ENCODE assay signal across 24 cellular contexts in the genomic region with DNA sequence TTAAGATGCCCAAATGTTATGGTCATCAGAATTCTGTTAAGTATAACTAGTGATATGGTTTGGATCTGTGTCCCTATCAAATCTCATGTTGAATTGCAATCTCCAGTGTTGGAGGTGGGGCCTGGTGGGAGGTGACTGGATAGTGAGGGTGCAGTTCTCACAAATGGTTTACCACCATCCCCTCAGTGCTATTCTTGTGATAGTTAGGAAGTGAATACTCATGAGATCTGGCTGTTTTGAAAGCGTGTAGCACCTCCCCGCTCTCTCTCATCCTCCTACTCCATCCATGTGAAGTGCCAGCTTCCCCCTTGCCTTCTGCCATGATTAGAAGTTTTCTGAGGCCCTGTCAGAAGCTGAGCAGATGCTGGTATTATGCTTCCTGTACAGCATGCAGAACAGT.
A peak's percentile ranks its signal among the peaks of the same experiment; 100 is the strongest.
DNase-seq lines count a peak whose midpoint lies in the region; ATAC-seq and TF ChIP-seq lines count a peak whose summit lies in the region.
"Had no signal": no experiment of that assay in that cellular context is flagged by ENCODE, and none has a peak within 500 bp of the region (broad histone marks: within the 10 kb centered on the region; RNA-seq: fewer than 3 reads in every experiment).

No MANE protein-coding gene starts in this region.

- no peaks in the 10 kb centered on the region for H3F3A ChIP-seq in PC-9 (ENCODE audit: insufficient read depth, low read depth)

- CTCF ChIA-PET in PC-9 (lab: Charles Lee) = no interaction called here

- H3K27me3 ChIP-seq in PC-9 (ENCODE audit: insufficient read depth, low read depth) = no peaks in the 10 kb centered on the region
- H3K27me3 ChIP-seq in upper lobe of right lung = no peaks in the 10 kb centered on the region
- H3K27me3 ChIP-seq in foreskin keratinocyte = no peaks in the 10 kb centered on the region
- H3K27me3 ChIP-seq: BE2C; BLaER1 treated with 17β-estradiol and CSF1 and Interleukin-3, amounts not matched to agents 10 nM and 100 nM had no signal

- no peaks in the 10 kb centered on the region for H3K79me2 ChIP-seq in PC-9 (ENCODE audit: low read depth)

- no peaks in the 10 kb centered on the region for H4K20me1 ChIP-seq in PC-9 (ENCODE audit: insufficient read depth)
- H4K20me1 ChIP-seq: BLaER1 treated with 17β-estradiol and CSF1 and Interleukin-3, amounts not matched to agents 10 nM and 100 nM had no signal

- H3K27me3 Mint-ChIP-seq in stimulated activated naive CD8-positive, alpha-beta T cell treated with anti-CD3 and anti-CD28 coated beads, Interleukin-15, amount 100 ng/mL, for 72 hours = peaks cover 7% of the 10 kb centered on the region
- peaks cover 16% of the 10 kb centered on the region for H3K27me3 Mint-ChIP-seq in endothelial cell (ENCODE audit: unreplicated experiment)

- H3K27ac Mint-ChIP-seq in stimulated activated naive CD8-positive, alpha-beta T cell treated with anti-CD3 and anti-CD28 coated beads, Interleukin-15, amount 100 ng/mL, for 72 hours = no peak overlapping the region
- H3K27ac Mint-ChIP-seq in endothelial cell (ENCODE audit: unreplicated experiment) = peak overlapping the region; percentile 52
- H3K27ac Mint-ChIP-seq: CD14-positive monocyte; CD4-positive, alpha-beta memory T cell had no signal

- 0 out of 2 replicates have a peak, but pooled peaks cover 3% of the 10 kb centered on the region for H3K9me3 ChIP-seq in PC-9 (ENCODE audit: insufficient read depth, low read depth)
- H3K9me3 ChIP-seq in upper lobe of right lung = no peaks in the 10 kb centered on the region
- H3K9me3 ChIP-seq: A549, BE2C had no signal

- H3K9me2 ChIP-seq in PC-9 (ENCODE audit: insufficient read depth) = no peaks in the 10 kb centered on the region; the same call in 1 of the 2 replicates

- H3K4me1 Mint-ChIP-seq in stimulated activated naive CD8-positive, alpha-beta T cell treated with anti-CD3 and anti-CD28 coated beads, Interleukin-15, amount 100 ng/mL, for 72 hours = peaks cover 5% of the 10 kb centered on the region
- H3K4me1 Mint-ChIP-seq in endothelial cell (ENCODE audit: unreplicated experiment) = peaks cover 42% of the 10 kb centered on the region

- H3K4me3 ChIP-seq in PC-9 = no peak overlapping the region
- H3K4me3 ChIP-seq in upper lobe of right lung = no peak overlapping the region
- H3K4me3 ChIP-seq: A549; BLaER1 treated with 17β-estradiol and CSF1 and Interleukin-3, amounts not matched to agents 10 nM and 100 nM; GM23248 had no signal

- no peaks in the 10 kb centered on the region for H3K9me3 Mint-ChIP-seq in stimulated activated naive CD8-positive, alpha-beta T cell treated with anti-CD3 and anti-CD28 coated beads, Interleukin-15, amount 100 ng/mL, for 72 hours
- peaks cover 4% of the 10 kb centered on the region for H3K9me3 Mint-ChIP-seq in endothelial cell (ENCODE audit: unreplicated experiment)

- no peak for DNase-seq in stimulated activated naive CD8-positive, alpha-beta T cell treated with anti-CD3 and anti-CD28 coated beads, Interleukin-15, amount 100 ng/mL, for 72 hours
- DNase-seq in stimulated activated naive CD8-positive, alpha-beta T cell treated with anti-CD3 and anti-CD28 coated beads, Interleukin-15, Interleukin-2, amounts not matched to agents 100 U/mL and 50 U/mL, for 24 hours = no peak
- DNase-seq in PC-9 = no peak
- DNase-seq in endothelial cell (ENCODE audit: low spot score) = no peak
- DNase-seq in upper lobe of right lung = no peak
- DNase-seq in foreskin keratinocyte = no peak
- no peak for DNase-seq in NCI-H2029 treated with DMSO at 0.1 percent for 48 hours (lab: John Stamatoyannopoulos, UW)
- DNase-seq: 8988T; ACHN; AML-193; BE2C; Calu3; CD4-positive, alpha-beta memory T cell; COR-L47; DMS53; DMS79 treated with DMSO at 0.1 percent for 48 hours; GF-D8; GM23248; H7; HCEC 1CT had no signal

- POLR2A ChIA-PET in PC-9 (lab: Charles Lee; ENCODE audit: unreplicated experiment) = no interaction called here

- ATAC-seq in stimulated activated naive CD8-positive, alpha-beta T cell treated with anti-CD3 and anti-CD28 coated beads, Interleukin-15, amount 100 ng/mL, for 72 hours = peak; percentile 54
- no peak for ATAC-seq in stimulated activated naive CD8-positive, alpha-beta T cell treated with anti-CD3 and anti-CD28 coated beads, Interleukin-15, Interleukin-2, amounts not matched to agents 100 U/mL and 50 U/mL, for 24 hours
- peak; percentile 60 for ATAC-seq in upper lobe of right lung
- no peak for ATAC-seq in HG02798 (IDR thresholded peaks at IDR 0.05; ENCODE audit: poor library complexity, unreplicated experiment)
- ATAC-seq in foreskin keratinocyte = no peak
- ATAC-seq: A549 had no signal

- peaks cover 11% of the 10 kb centered on the region for H3K36me3 Mint-ChIP-seq in endothelial cell (ENCODE audit: low read depth, unreplicated experiment)
- H3K36me3 Mint-ChIP-seq: CD14-positive monocyte; CD4-positive, alpha-beta memory T cell had no signal

- H3K27ac ChIP-seq in PC-9 = no peak overlapping the region
- no peak overlapping the region for H3K27ac ChIP-seq in upper lobe of right lung
- H3K27ac ChIP-seq in foreskin keratinocyte = no peak overlapping the region
- H3K27ac ChIP-seq: A549; BLaER1 treated with 17β-estradiol and CSF1 and Interleukin-3, amounts not matched to agents 10 nM and 100 nM; GM23248 had no signal

- TF ChIP-seq CTCF in PC-9 (conservative IDR thresholded peaks at IDR 0.05) = no peak
- TF ChIP-seq CTCF in endothelial cell (IDR thresholded peaks at IDR 0.05; ENCODE audit: unreplicated experiment) = no peak
- no peak for TF ChIP-seq CTCF in upper lobe of right lung (IDR thresholded peaks at IDR 0.05)
- no peak for TF ChIP-seq CTCF in foreskin keratinocyte (conservative IDR thresholded peaks at IDR 0.05)

- H3K4me1 ChIP-seq in PC-9 (replicated peaks; ENCODE audit: insufficient read depth) = no peaks in the 10 kb centered on the region
- no peaks in the 10 kb centered on the region for H3K4me1 ChIP-seq in upper lobe of right lung
- no peaks in the 10 kb centered on the region for H3K4me1 ChIP-seq in foreskin keratinocyte
- H3K4me1 ChIP-seq: A549, BE2C had no signal

- no TSS peak for BruUV-seq in PC-9 (replicated peaks; lab: Mats Ljungman, UMichigan)

- H3K4me2 ChIP-seq in PC-9 = no peak overlapping the region
- H3K4me2 ChIP-seq: A549; BLaER1 treated with 17β-estradiol and CSF1 and Interleukin-3, amounts not matched to agents 10 nM and 100 nM had no signal

- no peak overlapping the region for H3K4me3 Mint-ChIP-seq in stimulated activated naive CD8-positive, alpha-beta T cell treated with anti-CD3 and anti-CD28 coated beads, Interleukin-15, amount 100 ng/mL, for 72 hours
- H3K4me3 Mint-ChIP-seq in endothelial cell (ENCODE audit: unreplicated experiment) = peak overlapping the region; percentile 37
- H3K4me3 Mint-ChIP-seq: CD14-positive monocyte; CD4-positive, alpha-beta memory T cell had no signal

- intact Hi-C loops in PC-9 (cut with micrococcal nuclease; ENCODE audit: unreplicated experiment) (no loop called here), upper lobe of right lung (cut with DNase I) (no loop called here)

- H3K36me3 ChIP-seq in PC-9 (ENCODE audit: low read depth) (no peaks in the 10 kb centered on the region), upper lobe of right lung (no peaks in the 10 kb centered on the region)
- H3K36me3 ChIP-seq: BE2C; BLaER1 treated with 17β-estradiol and CSF1 and Interleukin-3, amounts not matched to agents 10 nM and 100 nM had no signal

- H2AFZ ChIP-seq in PC-9 = peak overlapping the region; percentile 32; the same call in 1 of the 2 replicates
- H2AFZ ChIP-seq: GM23248 had no signal

Comparison
In these comparisons a context has a peak if more than half of its experiments do, and no peak if none do; other contexts are left out.
1. ATAC-seq: peak in stimulated activated naive CD8-positive, alpha-beta T cell treated with anti-CD3 and anti-CD28 coated beads, Interleukin-15, amount 100 ng/mL, for 72 hours (single experiment) and upper lobe of right lung (single experiment); none in stimulated activated naive CD8-positive, alpha-beta T cell treated with anti-CD3 and anti-CD28 coated beads, Interleukin-15, Interleukin-2, amounts not matched to agents 100 U/mL and 50 U/mL, for 24 hours (single experiment), HG02798 (single experiment) and foreskin keratinocyte (single experiment).